Comparison of ENCODE assay signal across 8 cellular contexts in genomic region chr1:905811-906531, GRCh38. TPM values are rescaled to one million over a fixed set of nuclear protein-coding genes. Genes with fewer than 3 reads are reported as not detected.
DNase-seq lines count a peak whose midpoint lies in the region; ATAC-seq and TF ChIP-seq lines count a peak whose summit lies in the region.

No MANE protein-coding gene starts in this region.

- H3K27me3 ChIP-seq in A673 (replicated peaks; ENCODE audit: insufficient read depth, low read depth, low read length, poor library complexity) = no peaks in the 10 kb centered on the region

- H3K36me3 ChIP-seq in A673 (ENCODE audit: insufficient read depth, low read length, poor library complexity, severe bottlenecking) = no peaks in the 10 kb centered on the region

- no peak for DNase-seq in A673 (ENCODE audit: low spot score)
- DNase-seq in H4 (ENCODE audit: low spot score) = peak; percentile 17
- DNase-seq in astrocyte of the cerebellum (ENCODE audit: low read depth) = no peak
- DNase-seq in naive B cell = no peak
- DNase-seq in omental fat pad (ENCODE audit: low spot score) = no peak
- DNase-seq in KG1 (lab: John Stamatoyannopoulos, UW) = no peak

- TF ChIP-seq CTCF in A673 (conservative IDR thresholded peaks at IDR 0.05; ENCODE audit: low read depth, low read length) = no peak
- no peak for TF ChIP-seq CTCF in astrocyte of the cerebellum (IDR thresholded peaks at IDR 0.05; ENCODE audit: low read depth, low read length, missing control alignments)
- TF ChIP-seq CTCF in omental fat pad (IDR thresholded peaks at IDR 0.05) = no peak

- POLR2A ChIA-PET in A673 (lab: Charles Lee; ENCODE audit: low non-redundant PET) = no interaction called here

- intact Hi-C loops in A673 (cut with micrococcal nuclease; ENCODE audit: unreplicated experiment) = loop anchor here (2.0 kb wide), 1 partner anchor 35 kb away; no protein-coding TSS in a partner anchor

- H3K4me1 ChIP-seq in A673 (ENCODE audit: insufficient read depth, low read length, poor library complexity, severe bottlenecking) = peaks cover 30% of the 10 kb centered on the region

- CTCF ChIA-PET in A673 (lab: Charles Lee) = interaction anchor here (0.6 to 1.2 kb wide), 2 partner anchors 36 to 49 kb away, joined by 3 to 4 read pairs; no protein-coding TSS in a partner anchor

- H3K27me3 Mint-ChIP-seq in naive B cell = peaks cover 33 to 70% (median 37%) of the 10 kb centered on the region in 3 donors

- H3K9me3 ChIP-seq in A673 (ENCODE audit: low read depth, low read length, poor library complexity, severe bottlenecking) = no peaks in the 10 kb centered on the region

- no TSS peak for BruUV-seq in A673 (replicated peaks; lab: Mats Ljungman, UMichigan)

- in situ Hi-C loops in astrocyte of the cerebellum (cut with HindIII; ENCODE audit: low sequenced_read_pairs) = no loop called here

- H3K4me1 Mint-ChIP-seq in naive B cell = peaks cover 23 to 35% (median 25%) of the 10 kb centered on the region in 3 donors

- H3K27ac Mint-ChIP-seq in naive B cell = peak overlapping the region in 3 of 6 donors; percentile 58 to 86 (median 84)

- peak overlapping the region; percentile 54 for H3K4me3 ChIP-seq in A673 (ENCODE audit: low read depth, low read length, poor library complexity, severe bottlenecking)
- peak overlapping the region; percentile 47 for H3K4me3 ChIP-seq in astrocyte of the cerebellum (ENCODE audit: low read depth, low read length)

- ATAC-seq in naive B cell (ENCODE audit: low read depth in 2 of 2) (no peak), GM21526 (IDR thresholded peaks at IDR 0.05; ENCODE audit: low FRiP score, unreplicated experiment) (no peak), omental fat pad (ENCODE audit: low FRiP score) (no peak), GM19455 (IDR thresholded peaks at IDR 0.05; ENCODE audit: unreplicated experiment) (no peak)

- peaks cover 0 to 5% of the 10 kb centered on the region in 2 donors for H3K36me3 Mint-ChIP-seq in naive B cell

- peak overlapping the region in 7 of 8 donors; percentile 64 to 91 (median 84) for H3K4me3 Mint-ChIP-seq in naive B cell

- H3K9me3 Mint-ChIP-seq in naive B cell = peaks cover 0 to 4% (median 0%) of the 10 kb centered on the region in 7 donors

- no peak overlapping the region for H3K27ac ChIP-seq in A673 (ENCODE audit: low read depth, low read length, poor library complexity, severe bottlenecking)

RNA-seq across cellular contexts. Expression of gene SAMD11, which starts 17.8 kb away (rescaled TPM):
- total RNA-seq in A673 (2021) = 24.1 and 28.4 TPM in 2 replicates
- 39.7 and 116 TPM in 2 replicates for total RNA-seq in H4 (2014; rRNA removed; shearing (Covaris generic))
- under 1 TPM in 2 of 6 donors, not detected in 4; 0.19 to 0.40 TPM for polyA plus RNA-seq in naive B cell (ENCODE audit: low read depth in 6 of 6)
- 1 to 10 TPM in 3 of 4 donors, under 1 TPM in 1; 0.96 to 7.7 (median 1.3) TPM for total RNA-seq in omental fat pad

RNA-seq across cellular contexts. Expression of gene NOC2L, which starts 53.1 kb away (rescaled TPM):
- total RNA-seq in A673 (2021) (197 and 214 TPM in 2 replicates), omental fat pad (10 to 100 TPM; 29.2 to 63.5 (median 31.3) TPM)
- 78.4 and 90.7 TPM in 2 replicates for total RNA-seq in H4 (2014; rRNA removed; shearing (Covaris generic))
- polyA plus RNA-seq in naive B cell (ENCODE audit: low read depth in 6 of 6) = 10 to 100 TPM; 50.8 to 78.2 (median 60.4) TPM

RNA-seq across cellular contexts. Expression of gene KLHL17, which starts 54.4 kb away (rescaled TPM):
- total RNA-seq in A673 (2021) (43.3 and 48.3 TPM in 2 replicates), omental fat pad (1 to 10 TPM; 3.4 to 6.8 (median 6.2) TPM)
- total RNA-seq in H4 (2014; rRNA removed; shearing (Covaris generic)) = 1.9 and 5.7 TPM in 2 replicates
- polyA plus RNA-seq in naive B cell (ENCODE audit: low read depth in 6 of 6) = 1 to 10 TPM in 4 of 6 donors, under 1 TPM in 1, not detected in 1; 0.70 to 1.8 (median 1.4) TPM
